27 cellular contexts compared by ENCODE assay signal in the genomic region with DNA sequence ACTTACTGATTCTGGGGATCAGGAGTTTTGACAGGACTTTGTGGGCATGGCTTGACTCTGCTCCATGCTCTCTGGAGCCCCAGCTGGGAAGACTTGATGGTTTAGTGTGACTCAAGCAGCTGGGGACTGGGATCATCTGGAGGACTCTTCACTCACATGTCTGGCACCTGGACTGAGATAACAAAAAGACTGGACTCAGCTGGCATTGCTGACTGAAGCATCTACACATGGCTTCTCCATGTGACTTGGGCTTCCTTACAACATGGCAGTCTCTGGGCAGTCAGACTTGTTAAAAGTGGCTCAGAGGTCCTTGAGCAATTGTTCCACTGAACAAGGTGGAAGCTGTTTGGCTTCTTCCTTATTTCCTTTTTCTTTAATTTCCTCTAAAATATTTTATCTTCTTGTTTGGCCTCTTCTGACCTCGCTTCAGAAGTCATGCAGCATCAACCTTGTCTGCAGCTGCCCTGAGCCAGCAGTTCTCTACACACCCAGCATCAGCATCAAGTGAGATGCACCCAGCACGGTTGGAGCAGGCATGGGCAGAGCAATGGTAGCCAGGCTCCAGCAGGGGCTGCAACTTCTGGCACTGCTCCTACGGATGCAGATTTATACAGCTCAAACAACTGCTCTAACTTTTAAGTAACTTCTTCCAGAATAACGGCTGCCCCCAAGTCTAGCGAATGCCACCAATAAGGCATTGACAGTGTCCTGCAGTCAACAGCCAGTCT. TPM values are rescaled to one million over a fixed set of nuclear protein-coding genes. Genes with fewer than 3 reads are reported as not detected.
"Had no signal": no experiment of that assay in that cellular context is flagged by ENCODE, and none has a peak within 500 bp of the region (broad histone marks: within the 10 kb centered on the region; RNA-seq: fewer than 3 reads in every experiment).

No MANE protein-coding gene starts in this region.

- H3K4me1 ChIP-seq: upper lobe of right lung had no signal

- H3K27ac ChIP-seq: esophagus muscularis mucosa, hepatocyte, left ventricle myocardium inferior, spleen, suprapubic skin, tibial artery, upper lobe of right lung had no signal

- DNase-seq: activated B cell treated with CpG ODN at 0.5 μM for 24 hours; activated CD4-positive, alpha-beta T cell treated with anti-CD3 and anti-CD28 coated beads, Interleukin-2, amount 50 U/mL, for 1 hour; activated CD8-positive, alpha-beta T cell treated with anti-CD3 and anti-CD28 coated beads for 36 hours; activated T-cell treated with anti-CD3 and anti-CD28 coated beads, Interleukin-2, amount 50 U/mL, for 48 hours; anterior cingulate cortex; dermis blood vessel endothelial cell; effector CD4-positive, alpha-beta T cell; islet precursor cell; left ventricle myocardium inferior; mucosa of descending colon; posterior cingulate gyrus; right cardiac atrium; spleen; stimulated activated naive CD4-positive, alpha-beta T cell; tibial artery; upper lobe of right lung had no signal

- H3K4me2 ChIP-seq: hepatocyte had no signal

- H3K4me3 ChIP-seq: esophagus muscularis mucosa, hepatocyte, left ventricle myocardium inferior, lung, mucosa of descending colon, spleen, suprapubic skin, tibial artery, upper lobe of right lung had no signal

- H2AFZ ChIP-seq: hepatocyte had no signal

- H3K9me3 ChIP-seq: esophagus muscularis mucosa, suprapubic skin, upper lobe of right lung had no signal

- ATAC-seq: activated CD8-positive, alpha-beta T cell treated with anti-CD3 and anti-CD28 coated beads for 36 hours; mucosa of descending colon; natural killer cell treated with Interleukin-12 subunit alpha and Interleukin-12 subunit beta and Interleukin-15 and Interleukin-18, amount 100 ng/mL, for 72 hours; right cardiac atrium; upper lobe of right lung had no signal

- H3K27me3 ChIP-seq: suprapubic skin, tibial artery, upper lobe of right lung had no signal

- H3K79me2 ChIP-seq: hepatocyte had no signal

- H3K36me3 ChIP-seq: esophagus muscularis mucosa, left ventricle myocardium inferior, spleen, suprapubic skin, tibial artery, upper lobe of right lung had no signal

- FAIRE-seq: bronchial epithelial cell, colon, frontal cortex had no signal

RNA-seq across cellular contexts. Expression of a gene that starts 33.6 kb away (rescaled TPM):
- total RNA-seq: activated B cell treated with CpG ODN at 0.5 μM for 24 hours; activated CD8-positive, alpha-beta T cell treated with anti-CD3 and anti-CD28 coated beads for 36 hours; activated T-helper 2 cell treated with anti-CD3 and anti-CD28 coated beads, Interferon-gamma antibody, Interleukin-2, Interleukin-4, amounts not matched to agents 10 μg/mL and 5 μg/mL and 100 μg/mL, durations not matched to agents 14 hours and 24 hours and 36 hours; bronchial epithelial cell; dermis blood vessel endothelial cell; frontal cortex; hepatocyte; natural killer cell treated with Interleukin-12 subunit alpha and Interleukin-12 subunit beta and Interleukin-15 and Interleukin-18, amount 100 ng/mL, for 72 hours; osteoblast had no signal
- polyA plus RNA-seq: hepatocyte had no signal

RNA-seq across cellular contexts. Expression of a gene that starts 33.8 kb away (rescaled TPM):
- total RNA-seq: activated B cell treated with CpG ODN at 0.5 μM for 24 hours; activated CD8-positive, alpha-beta T cell treated with anti-CD3 and anti-CD28 coated beads for 36 hours; activated T-helper 2 cell treated with anti-CD3 and anti-CD28 coated beads, Interferon-gamma antibody, Interleukin-2, Interleukin-4, amounts not matched to agents 10 μg/mL and 5 μg/mL and 100 μg/mL, durations not matched to agents 14 hours and 24 hours and 36 hours; bronchial epithelial cell; dermis blood vessel endothelial cell; esophagus muscularis mucosa; frontal cortex; hepatocyte; left ventricle myocardium inferior; lung; mucosa of descending colon; myocyte; natural killer cell treated with Interleukin-12 subunit alpha and Interleukin-12 subunit beta and Interleukin-15 and Interleukin-18, amount 100 ng/mL, for 72 hours; osteoblast; right cardiac atrium; spleen; suprapubic skin; upper lobe of right lung had no signal
- polyA plus RNA-seq: hepatocyte, right cardiac atrium had no signal
